In the genomic region with DNA sequence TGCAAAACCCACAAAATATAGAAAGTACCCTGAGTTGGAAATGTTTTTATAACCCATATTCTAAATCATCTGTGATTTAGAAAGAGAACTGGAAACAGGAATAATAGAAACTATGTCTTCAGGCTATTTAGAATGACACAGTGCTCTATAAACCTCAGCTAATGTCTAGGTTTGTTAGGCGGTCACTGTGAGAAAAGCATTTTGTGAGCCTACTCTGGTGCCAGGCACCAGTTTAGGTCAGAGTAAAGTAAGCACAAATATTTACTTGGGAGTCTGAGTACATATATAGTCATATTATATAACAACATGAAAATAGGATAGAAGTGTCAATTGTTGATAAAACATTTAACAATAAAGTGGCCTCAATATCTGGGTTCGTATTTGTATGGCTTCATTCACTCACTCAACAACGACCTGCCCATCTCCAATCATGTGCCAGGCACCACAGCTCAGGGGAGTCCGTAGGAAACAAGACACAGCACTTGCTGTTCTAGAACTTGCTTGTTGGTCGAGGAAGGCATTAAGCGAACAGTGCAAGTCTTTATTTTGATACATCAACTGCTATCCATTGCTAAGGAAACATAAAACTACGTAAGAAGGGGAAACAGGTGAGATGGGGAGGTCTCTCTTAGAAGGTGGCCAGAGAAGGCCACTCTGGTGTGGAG, we compare ENCODE assay signal across 16 cellular contexts. TPM values are rescaled to one million over a fixed set of nuclear protein-coding genes. Genes with fewer than 3 reads are reported as not detected.
A peak's percentile ranks its signal among the peaks of the same experiment; 100 is the strongest.
DNase-seq lines count a peak whose midpoint lies in the region; ATAC-seq and TF ChIP-seq lines count a peak whose summit lies in the region.
"Had no signal": no experiment of that assay in that cellular context is flagged by ENCODE, and none has a peak within 500 bp of the region (broad histone marks: within the 10 kb centered on the region; RNA-seq: fewer than 3 reads in every experiment).

No MANE protein-coding gene starts in this region.

- 52 to 53% methylated on average over 7 of the region's 7 CpGs for WGBS in aorta, 2 donors

- H3K36me3 Mint-ChIP-seq in T-helper 2 cell treated with Interferon-gamma antibody and Interleukin-4, amounts not matched to agents 5 μg/mL and 100 μg/mL, for 36 hours (ENCODE audit: low read depth): peaks cover 11% of the 10 kb centered on the region
- H3K36me3 Mint-ChIP-seq in effector memory CD8-positive, alpha-beta T cell (ENCODE audit: insufficient read depth): peaks cover 31% of the 10 kb centered on the region

- H3K4me3 Mint-ChIP-seq in T-helper 2 cell treated with Interferon-gamma antibody and Interleukin-4, amounts not matched to agents 5 μg/mL and 100 μg/mL, for 36 hours: no peak overlapping the region
- peak overlapping the region; percentile 4 to 45 for H3K4me3 Mint-ChIP-seq in effector memory CD8-positive, alpha-beta T cell

- H3K27me3 ChIP-seq in osteoblast (ENCODE audit: insufficient read depth, low read length): no peaks in the 10 kb centered on the region
- H3K27me3 ChIP-seq in upper lobe of right lung: no peaks in the 10 kb centered on the region
- no peaks in the 10 kb centered on the region for H3K27me3 ChIP-seq in aorta (ENCODE audit: control insufficient read depth in 1 of 2, insufficient read depth in 2 of 2, low read length in 1 of 2)
- H3K27me3 ChIP-seq: neutrophil, spleen had no signal

- H3K4me1 Mint-ChIP-seq in T-helper 2 cell treated with Interferon-gamma antibody and Interleukin-4, amounts not matched to agents 5 μg/mL and 100 μg/mL, for 36 hours (ENCODE audit: low read depth): peaks cover 22% of the 10 kb centered on the region
- peaks cover 61 to 72% of the 10 kb centered on the region in 2 donors for H3K4me1 Mint-ChIP-seq in effector memory CD8-positive, alpha-beta T cell (ENCODE audit: low read depth in 2 of 2)

- no peaks in the 10 kb centered on the region for H3K27me3 Mint-ChIP-seq in T-helper 2 cell treated with Interferon-gamma antibody and Interleukin-4, amounts not matched to agents 5 μg/mL and 100 μg/mL, for 36 hours (ENCODE audit: low read depth)
- H3K27me3 Mint-ChIP-seq in effector memory CD8-positive, alpha-beta T cell: no peaks in the 10 kb centered on the region

- H2AFZ ChIP-seq in OCI-LY7 (ENCODE audit: low read length) (no peak overlapping the region), osteoblast (ENCODE audit: low read length) (no peak overlapping the region)

- H3K27ac ChIP-seq in OCI-LY7 (ENCODE audit: low read depth, low read length, poor library complexity, severe bottlenecking) (peak overlapping the region; percentile 19), osteoblast (ENCODE audit: low read depth, low read length) (peak overlapping the region; percentile 23), upper lobe of right lung (no peak overlapping the region), aorta (ENCODE audit: low read depth in 1 of 2, low read length in 2 of 2) (no peak overlapping the region)
- H3K27ac ChIP-seq: neutrophil had no signal

- H3K4me1 ChIP-seq in OCI-LY7 (ENCODE audit: insufficient read depth, low read length, poor library complexity, severe bottlenecking): peaks cover 55% of the 10 kb centered on the region
- H3K4me1 ChIP-seq in osteoblast (ENCODE audit: insufficient read depth, low read length): peaks cover 6% of the 10 kb centered on the region
- H3K4me1 ChIP-seq in upper lobe of right lung: peaks cover 37% of the 10 kb centered on the region
- H3K4me1 ChIP-seq in aorta (ENCODE audit: control insufficient read depth in 1 of 2, insufficient read depth in 2 of 2, low read length in 2 of 2): peaks cover 3 to 4% of the 10 kb centered on the region in 2 donors

- H3K36me3 ChIP-seq in OCI-LY7 (ENCODE audit: insufficient read depth, low read length) (peaks cover 79% of the 10 kb centered on the region), osteoblast (ENCODE audit: insufficient read depth, low read length) (peaks cover 10% of the 10 kb centered on the region), upper lobe of right lung (no peaks in the 10 kb centered on the region), aorta (ENCODE audit: control insufficient read depth in 1 of 2, insufficient read depth in 2 of 2, low read length in 1 of 2) (no peaks in the 10 kb centered on the region)

- peak overlapping the region; percentile 0 for H3K27ac Mint-ChIP-seq in T-helper 2 cell treated with Interferon-gamma antibody and Interleukin-4, amounts not matched to agents 5 μg/mL and 100 μg/mL, for 36 hours
- peak overlapping the region; percentile 92 to 96 for H3K27ac Mint-ChIP-seq in effector memory CD8-positive, alpha-beta T cell

- H3K4me3 ChIP-seq in OCI-LY7 (ENCODE audit: low read depth, low read length, poor library complexity, severe bottlenecking): no peak overlapping the region
- no peak overlapping the region for H3K4me3 ChIP-seq in osteoblast (ENCODE audit: insufficient read depth, low read length)
- no peak overlapping the region for H3K4me3 ChIP-seq in upper lobe of right lung
- H3K4me3 ChIP-seq in aorta (ENCODE audit: low read length in 2 of 2): no peak overlapping the region
- H3K4me3 ChIP-seq: GM12878, spleen had no signal

- H3K4me2 ChIP-seq in OCI-LY7 (ENCODE audit: low read length) (no peak overlapping the region), osteoblast (ENCODE audit: insufficient read depth, low read length) (no peak overlapping the region)

- H3K9me2 ChIP-seq in OCI-LY7 (ENCODE audit: insufficient read depth, low read length): no peaks in the 10 kb centered on the region

- POLR2A ChIA-PET in OCI-LY7 (lab: Charles Lee): interaction anchor here (0.6 to 1.2 kb wide), 3 partner anchors 8 to 37 kb away, joined by 3 to 5 read pairs (median 5); no protein-coding TSS in a partner anchor

- peaks cover 35% of the 10 kb centered on the region for H4K20me1 ChIP-seq in OCI-LY7 (ENCODE audit: insufficient read depth, low read length)
- peaks cover 66% of the 10 kb centered on the region for H4K20me1 ChIP-seq in osteoblast (ENCODE audit: insufficient read depth, low read length)

- intact Hi-C loops in OCI-LY7 (cut with micrococcal nuclease; ENCODE audit: unreplicated experiment) (no loop called here), upper lobe of right lung (cut with DNase I) (no loop called here), aorta (cut with DNase I) (no loop called here)

- H3K79me2 ChIP-seq in OCI-LY7 (ENCODE audit: insufficient read depth, low read depth, low read length) (peaks cover 99% of the 10 kb centered on the region), osteoblast (ENCODE audit: insufficient read depth, low read length) (peaks cover 97% of the 10 kb centered on the region)

- CTCF ChIA-PET in OCI-LY7 (lab: Charles Lee; ENCODE audit: unreplicated experiment): no interaction called here

- no peak for DNase-seq in T-helper 2 cell treated with Interferon-gamma antibody and Interleukin-4, amounts not matched to agents 5 μg/mL and 100 μg/mL, for 36 hours (ENCODE audit: low spot score)
- no peak for DNase-seq in T-helper 2 cell
- DNase-seq in OCI-LY7 (ENCODE audit: low spot score): no peak
- no peak for DNase-seq in effector memory CD8-positive, alpha-beta T cell
- peak; percentile 42 for DNase-seq in osteoblast (ENCODE audit: insufficient read length, low spot score, missing footprints)
- DNase-seq in upper lobe of right lung: no peak
- no peak for DNase-seq in aorta
- no peak for DNase-seq in stimulated activated naive CD4-positive, alpha-beta T cell (lab: John Stamatoyannopoulos, UW)
- DNase-seq: DMS79, left colon, NCI-H1105 treated with DMSO at 0.1 percent for 48 hours, NCI-H510A, RPMI8226 had no signal

- no peaks in the 10 kb centered on the region for H3K9me3 ChIP-seq in OCI-LY7 (ENCODE audit: low read length)
- H3K9me3 ChIP-seq in osteoblast (ENCODE audit: low read depth, low read length): no peaks in the 10 kb centered on the region
- no peaks in the 10 kb centered on the region for H3K9me3 ChIP-seq in upper lobe of right lung
- H3K9me3 ChIP-seq in aorta (ENCODE audit: control insufficient read depth, low read length): no peaks in the 10 kb centered on the region
- H3K9me3 ChIP-seq: neutrophil, spleen had no signal

- TF ChIP-seq CTCF in OCI-LY7 (conservative IDR thresholded peaks at IDR 0.05; ENCODE audit: low read length): no peak
- TF ChIP-seq CTCF in osteoblast (IDR thresholded peaks at IDR 0.05; ENCODE audit: extremely low read depth, low read depth, low read length): no peak
- no peak for TF ChIP-seq CTCF in upper lobe of right lung (IDR thresholded peaks at IDR 0.05)

- no TSS peak for BruUV-seq in OCI-LY7 (replicated peaks; lab: Mats Ljungman, UMichigan)

- ATAC-seq in effector memory CD8-positive, alpha-beta T cell (replicated peaks): no peak
- ATAC-seq in upper lobe of right lung (no peak), aorta (ENCODE audit: low FRiP score) (no peak)
- ATAC-seq: GM12878, left colon had no signal

- no peaks in the 10 kb centered on the region for H3K9me3 Mint-ChIP-seq in T-helper 2 cell treated with Interferon-gamma antibody and Interleukin-4, amounts not matched to agents 5 μg/mL and 100 μg/mL, for 36 hours
- no peaks in the 10 kb centered on the region for H3K9me3 Mint-ChIP-seq in effector memory CD8-positive, alpha-beta T cell

RNA-seq across cellular contexts. Expression of gene GNB1, which starts 37.2 kb away (rescaled TPM):
- 86.9 and 101 TPM in 2 replicates for total RNA-seq in OCI-LY7 (2014; rRNA removed; shearing (Covaris generic))
- total RNA-seq in OCI-LY7 (2022) (502 and 563 TPM in 2 replicates), osteoblast (84.6 and 88.7 TPM in 2 replicates), upper lobe of right lung (328 TPM), aorta (100 to 1,000 TPM; 299 to 312 TPM)
- 100 to 1,000 TPM; 142 to 197 TPM for polyA plus RNA-seq in aorta

Comparison
In these comparisons a context has a peak if more than half of its experiments do, and no peak if none do; other contexts are left out.
1. H3K27ac ChIP-seq: peak in OCI-LY7 (single experiment) and osteoblast (single experiment); none in upper lobe of right lung (single experiment) and aorta (0 of 2).